ENCODE assay signal across 13 cellular contexts in genomic region chrX:103878466-103879151, GRCh38. TPM values are rescaled to one million over a fixed set of nuclear protein-coding genes. Genes with fewer than 3 reads are reported as not detected.
DNase-seq lines count a peak whose midpoint lies in the region.
"Had no signal": no experiment of that assay in that cellular context is flagged by ENCODE, and none has a peak within 500 bp of the region (broad histone marks: within the 10 kb centered on the region; RNA-seq: fewer than 3 reads in every experiment).

No MANE protein-coding gene starts in this region.

- DNase-seq in AG20443 (ENCODE audit: low spot score) (peak; percentile 56), LHCN-M2 (ENCODE audit: low read depth) (peak; percentile 50), dedifferentiated amniotic fluid mesenchymal stem cell (ENCODE audit: extremely low spot score) (peak; percentile 23), left kidney (ENCODE audit: low read depth, low spot score) (peak; percentile 7), ureter (ENCODE audit: low spot score) (no peak), NCI-H82 (lab: John Stamatoyannopoulos, UW) (no peak), SIG-M5 (lab: John Stamatoyannopoulos, UW) (no peak)
- DNase-seq in activated CD4-positive, alpha-beta T cell treated with anti-CD3 and anti-CD28 coated beads, Interleukin-2, amount 50 U/mL, for 4 hours, result no peak
- DNase-seq: activated T-cell treated with anti-CD3 and anti-CD28 coated beads, Interleukin-2, amount 50 U/mL, for 72 hours; COR-L47; immature natural killer cell; NCI-H1092; posterior cingulate gyrus had no signal

RNA-seq across cellular contexts. Expression of gene RAB9B, which starts 46.6 kb away (rescaled TPM):
- under 0.01 and 0.13 TPM in 2 replicates for total RNA-seq in LHCN-M2 (2014; rRNA removed)
- 0.11 TPM for polyA plus RNA-seq in LHCN-M2 (2012)
- 6.5 TPM for total RNA-seq in ureter

Comparison
In these comparisons a context has a peak if more than half of its experiments do, and no peak if none do; other contexts are left out.
1. DNase-seq: peak in AG20443 (single experiment), LHCN-M2 (single experiment), dedifferentiated amniotic fluid mesenchymal stem cell (single experiment) and left kidney (single experiment); none in ureter (single experiment), activated CD4-positive, alpha-beta T cell treated with anti-CD3 and anti-CD28 coated beads, Interleukin-2, amount 50 U/mL, for 4 hours (0 of 2), NCI-H82 (single experiment) and SIG-M5 (single experiment).